ENCODE assay signal across 29 cellular contexts in genomic region chr1:2427976-2428375, GRCh38. TPM values are rescaled to one million over a fixed set of nuclear protein-coding genes. Genes with fewer than 3 reads are reported as not detected.
A peak's percentile ranks its signal among the peaks of the same experiment; 100 is the strongest.
DNase-seq lines count a peak whose midpoint lies in the region; ATAC-seq, FAIRE-seq and TF ChIP-seq lines count a peak whose summit lies in the region.
"Had no signal": no experiment of that assay in that cellular context is flagged by ENCODE, and none has a peak within 500 bp of the region (broad histone marks: within the 10 kb centered on the region; RNA-seq: fewer than 3 reads in every experiment).

No MANE protein-coding gene starts in this region.

- BruUV-seq in HepG2 (replicated peaks; lab: Mats Ljungman, UMichigan): no TSS peak

- H2AFZ ChIP-seq in HepG2 (ENCODE audit: low read length): no peak overlapping the region
- H2AFZ ChIP-seq: PC-9 had no signal

- DNase-seq in RWPE1 (ENCODE audit: low spot score): no peak
- no peak for DNase-seq in epithelial cell of prostate (ENCODE audit: low read depth, low spot score)
- no peak for DNase-seq in HepG2 (ENCODE audit: low spot score)
- no peak for DNase-seq in mesenteric fat pad (ENCODE audit: low spot score)
- DNase-seq in activated T-cell treated with anti-CD3 and anti-CD28 coated beads, Interleukin-2, amount 50 U/mL, for 24 hours: no peak
- no peak for DNase-seq in activated CD4-positive, alpha-beta T cell treated with anti-CD3 and anti-CD28 coated beads, Interleukin-2, amount 10 ng/mL, durations not matched to agents 7 days and 5 days
- DNase-seq: C1 segment of cervical spinal cord; CD4-positive, alpha-beta memory T cell; COR-L47; DMS53; GOT3; HFFc6; Kasumi-1; MV-4-11; NCI-H1105; NCI-H146; NCI-H1930; NCI-H2107; NCI-H446; NCI-H526; NCI-H82; PC-9; SHP77 had no signal

- peaks cover 20% of the 10 kb centered on the region for H3K9me3 ChIP-seq in HepG2 (ENCODE audit: low read length)

- CTCF ChIA-PET in RWPE1 (lab: Yijun Ruan, JAX): interaction anchor here (2.5 kb wide), 1 partner anchor 13 kb away, joined by 10 read pairs; no protein-coding TSS in a partner anchor
- CTCF ChIA-PET in HepG2 (lab: Yijun Ruan, JAX; ENCODE audit: low intra/inter-chr PET ratio, low total read pairs): no interaction called here
- CTCF ChIA-PET in activated CD4-positive, alpha-beta T cell treated with anti-CD3 and anti-CD28 coated beads, Interleukin-2, amount 10 ng/mL, durations not matched to agents 7 days and 5 days (lab: Charles Lee): no interaction called here

- no peaks in the 10 kb centered on the region for H3K4me1 Mint-ChIP-seq in activated T-cell treated with anti-CD3 and anti-CD28 coated beads, Interleukin-2, amount 50 U/mL, for 24 hours (ENCODE audit: low read depth)
- no peaks in the 10 kb centered on the region for H3K4me1 Mint-ChIP-seq in activated CD4-positive, alpha-beta T cell treated with anti-CD3 and anti-CD28 coated beads, Interleukin-2, amount 10 ng/mL, durations not matched to agents 7 days and 5 days
- H3K4me1 Mint-ChIP-seq: CD4-positive, alpha-beta memory T cell had no signal

- FAIRE-seq in HepG2 (lab: Jason Lieb, UNC): no peak
- FAIRE-seq: A204.1, GM18507 had no signal

- no peaks in the 10 kb centered on the region for H3K27me3 Mint-ChIP-seq in activated T-cell treated with anti-CD3 and anti-CD28 coated beads, Interleukin-2, amount 50 U/mL, for 24 hours
- H3K27me3 Mint-ChIP-seq in activated CD4-positive, alpha-beta T cell treated with anti-CD3 and anti-CD28 coated beads, Interleukin-2, amount 10 ng/mL, durations not matched to agents 7 days and 5 days: no peaks in the 10 kb centered on the region
- H3K27me3 Mint-ChIP-seq: CD4-positive, alpha-beta memory T cell had no signal

- TF ChIP-seq CTCF in RWPE1 (conservative IDR thresholded peaks at IDR 0.05; ENCODE audit: low read depth) (no peak), HepG2 (CRISPR knock-in tag; IDR thresholded peaks at IDR 0.05) (no peak)

- POLR2A ChIA-PET in RWPE1 (lab: Yijun Ruan, JAX; ENCODE audit: low non-redundant PET): interaction anchor here (0.5 to 0.9 kb wide), 3 partner anchors 8 to 71 kb away, joined by 3 to 5 read pairs (median 3); no protein-coding TSS in a partner anchor
- POLR2A ChIA-PET in HepG2 (lab: Yijun Ruan, JAX): no interaction called here
- POLR2A ChIA-PET in activated CD4-positive, alpha-beta T cell treated with anti-CD3 and anti-CD28 coated beads, Interleukin-2, amount 10 ng/mL, durations not matched to agents 7 days and 5 days (lab: Charles Lee): no interaction called here

- no peak overlapping the region for H3K4me2 ChIP-seq in HepG2 (ENCODE audit: low read depth, low read length)
- H3K4me2 ChIP-seq: PC-9 had no signal

- no peak for TF ChIP-seq RAD21 in HepG2 (CRISPR knock-in tag; IDR thresholded peaks at IDR 0.05)

- H3K27ac ChIP-seq in RWPE1 (peak overlapping the region; percentile 96), epithelial cell of prostate (peak overlapping the region; percentile 92), HepG2 (ENCODE audit: extremely low read length, insufficient read depth, low read length) (no peak overlapping the region), urinary bladder (ENCODE audit: low read depth) (peak overlapping the region; percentile 61)
- H3K27ac ChIP-seq: PC-9 had no signal

- H3K4me3 ChIP-seq in HepG2 (replicated peaks in 1 of 3; ENCODE audit: insufficient read depth in 1 of 3, low read depth in 2 of 3, low read length in 3 of 3): no peak overlapping the region
- no peak overlapping the region for H3K4me3 ChIP-seq in urinary bladder (ENCODE audit: low read depth, low read length)
- H3K4me3 ChIP-seq: HAP-1, PC-9 had no signal

- H3K4me1 ChIP-seq in HepG2 (ENCODE audit: insufficient read depth, low read length) (no peaks in the 10 kb centered on the region), urinary bladder (ENCODE audit: insufficient read depth) (no peaks in the 10 kb centered on the region)
- H3K4me1 ChIP-seq: HAP-1 had no signal

- ATAC-seq in HepG2: peak; percentile 43

- no peak for TF ChIP-seq POLR2A in HepG2 (IDR thresholded peaks at IDR 0.05; ENCODE audit: insufficient read depth in 1 of 2, low read depth in 2 of 2, low read length in 2 of 2)

- no peaks in the 10 kb centered on the region for H4K20me1 ChIP-seq in HepG2 (ENCODE audit: insufficient read depth, low read length)

- 44% methylated on average over 3 of the region's 10 CpGs for WGBS in HepG2 (ENCODE audit: low lambda C conversion rate)
- 75% methylated on average over 10 of the region's 10 CpGs for WGBS in urinary bladder

- no peak overlapping the region for H3K4me3 Mint-ChIP-seq in activated T-cell treated with anti-CD3 and anti-CD28 coated beads, Interleukin-2, amount 50 U/mL, for 24 hours
- H3K4me3 Mint-ChIP-seq in activated CD4-positive, alpha-beta T cell treated with anti-CD3 and anti-CD28 coated beads, Interleukin-2, amount 10 ng/mL, durations not matched to agents 7 days and 5 days: no peak overlapping the region
- H3K4me3 Mint-ChIP-seq: CD4-positive, alpha-beta memory T cell; HFFc6 had no signal

- TF ChIP-seq EP300 in HepG2 (IDR thresholded peaks at IDR 0.05; ENCODE audit: low read depth in 2 of 2, low read length in 2 of 2): no peak
- TF ChIP-seq EP300 in HepG2 (CRISPR knock-in tag; IDR thresholded peaks at IDR 0.05; ENCODE audit: borderline replicate concordance): no peak

- no peaks in the 10 kb centered on the region for H3K36me3 Mint-ChIP-seq in activated T-cell treated with anti-CD3 and anti-CD28 coated beads, Interleukin-2, amount 50 U/mL, for 24 hours (ENCODE audit: low read depth)
- peaks cover 4% of the 10 kb centered on the region for H3K36me3 Mint-ChIP-seq in activated CD4-positive, alpha-beta T cell treated with anti-CD3 and anti-CD28 coated beads, Interleukin-2, amount 10 ng/mL, durations not matched to agents 7 days and 5 days (ENCODE audit: low read depth)

- H3K79me2 ChIP-seq in HepG2 (ENCODE audit: insufficient read depth, low read length): no peaks in the 10 kb centered on the region

- H3K36me3 ChIP-seq in HepG2 (replicated peaks in 1 of 2; ENCODE audit: control insufficient read depth in 1 of 2, insufficient read depth in 2 of 2, low read length in 2 of 2) (no peaks in the 10 kb centered on the region), urinary bladder (ENCODE audit: insufficient read depth) (no peaks in the 10 kb centered on the region)
- H3K36me3 ChIP-seq: HAP-1 had no signal

- H3K27me3 ChIP-seq in HepG2 (ENCODE audit: control insufficient read depth in 1 of 2, insufficient read depth in 2 of 2, low read length in 2 of 2): peaks cover 7 to 64% of the 10 kb centered on the region in 2 experiments

- peaks cover under 1% of the 10 kb centered on the region for H3K9me3 Mint-ChIP-seq in activated T-cell treated with anti-CD3 and anti-CD28 coated beads, Interleukin-2, amount 50 U/mL, for 24 hours
- H3K9me3 Mint-ChIP-seq in activated CD4-positive, alpha-beta T cell treated with anti-CD3 and anti-CD28 coated beads, Interleukin-2, amount 10 ng/mL, durations not matched to agents 7 days and 5 days: peaks cover 18% of the 10 kb centered on the region

- in situ Hi-C loops in HepG2 (cut with HindIII; ENCODE audit: extremely low pct_ligation_motif_present, low pct_unique_long_range_greater_than_20kb): no loop called here

- intact Hi-C loops in HepG2 (cut with micrococcal nuclease; ENCODE audit: unreplicated experiment): no loop called here

- H3K9ac ChIP-seq in HepG2 (ENCODE audit: insufficient read depth, low read depth, low read length): no peak overlapping the region

- no peak overlapping the region for H3K27ac Mint-ChIP-seq in activated T-cell treated with anti-CD3 and anti-CD28 coated beads, Interleukin-2, amount 50 U/mL, for 24 hours
- no peak overlapping the region for H3K27ac Mint-ChIP-seq in activated CD4-positive, alpha-beta T cell treated with anti-CD3 and anti-CD28 coated beads, Interleukin-2, amount 10 ng/mL, durations not matched to agents 7 days and 5 days
- H3K27ac Mint-ChIP-seq: HFFc6 had no signal

RNA-seq across cellular contexts. Expression of gene PEX10, which starts 15.6 kb away (rescaled TPM):
- total RNA-seq in HepG2 (2016; rRNA removed; fragmentation: Illumina TruSeq; extraction: Trizol) (38.3 and 39.6 TPM in 2 replicates), urinary bladder (13.9 TPM), mesenteric fat pad (23.9 TPM)
- 20.2 and 25.8 TPM in 2 replicates for total RNA-seq in HepG2 (2016; cell fraction: cytosol; rRNA removed; fragmentation: Illumina TruSeq; extraction: Trizol; ENCODE audit: low read depth)
- total RNA-seq in HepG2 (2016; cell fraction: insoluble cytoplasmic fraction; rRNA removed; fragmentation: Illumina TruSeq; extraction: Trizol): 37.8 and 38.9 TPM in 2 replicates
- total RNA-seq in HepG2 (2016; cell fraction: membrane; rRNA removed; fragmentation: Illumina TruSeq; extraction: Trizol): 53.4 and 59.7 TPM in 2 replicates
- 27.1 and 27.5 TPM in 2 replicates for total RNA-seq in HepG2 (2016; cell fraction: nucleus; rRNA removed; fragmentation: Illumina TruSeq; extraction: Trizol)
- polyA plus RNA-seq in HepG2 (2011; rRNA removed) (16.1 and 21.0 TPM in 2 replicates), urinary bladder (22.9 TPM)
- 16.3 and 20.9 TPM in 2 replicates for polyA plus RNA-seq in HepG2 (2011; cell fraction: cytosol; rRNA removed)
- polyA plus RNA-seq in HepG2 (2011; cell fraction: nucleus; rRNA removed): 49.0 and 57.5 TPM in 2 replicates
- 13.3 and 14.5 TPM in 2 replicates for polyA plus RNA-seq in HepG2 (2012)
- 27.1 and 37.0 TPM in 2 replicates for polyA plus RNA-seq in HepG2 (2016; cell fraction: cytosol; fragmentation: Illumina TruSeq; extraction: Trizol; ENCODE audit: low read depth)
- polyA plus RNA-seq in HepG2 (2016; cell fraction: insoluble cytoplasmic fraction; fragmentation: Illumina TruSeq; extraction: Trizol; ENCODE audit: low read depth): 36.5 and 40.8 TPM in 2 replicates
- polyA plus RNA-seq in HepG2 (2016; cell fraction: membrane; fragmentation: Illumina TruSeq; extraction: Trizol; ENCODE audit: low read depth): 47.4 and 49.9 TPM in 2 replicates
- polyA plus RNA-seq in HepG2 (2016; cell fraction: nucleus; fragmentation: Illumina TruSeq; extraction: Trizol; ENCODE audit: insufficient read depth, low read depth): 44.7 and 46.3 TPM in 2 replicates
- 15.3 and 46.5 TPM in 2 replicates for polyA minus RNA-seq in HepG2 (2011; rRNA and poly(A)+ RNA removed; ENCODE audit: low replicate concordance)
- polyA minus RNA-seq in HepG2 (2011; cell fraction: cytosol; rRNA and poly(A)+ RNA removed): 9.7 and 12.0 TPM in 2 replicates
- polyA minus RNA-seq in HepG2 (2011; cell fraction: nucleus; rRNA and poly(A)+ RNA removed): 18.4 and 20.1 TPM in 2 replicates
- 10 to 100 TPM in 1 of 2 experiments, 1 to 10 TPM in 1; 9.2 to 10.3 TPM for total RNA-seq in activated CD4-positive, alpha-beta T cell treated with anti-CD3 and anti-CD28 coated beads, Interleukin-2, amount 10 ng/mL, durations not matched to agents 7 days and 5 days

RNA-seq across cellular contexts. Expression of gene RER1, which starts 36.3 kb away (rescaled TPM):
- total RNA-seq in HepG2 (2016; rRNA removed; fragmentation: Illumina TruSeq; extraction: Trizol) (83.9 and 128 TPM in 2 replicates), urinary bladder (48.1 TPM), mesenteric fat pad (157 TPM)
- 51.3 and 72.8 TPM in 2 replicates for total RNA-seq in HepG2 (2016; cell fraction: cytosol; rRNA removed; fragmentation: Illumina TruSeq; extraction: Trizol; ENCODE audit: low read depth)
- 89.5 and 137 TPM in 2 replicates for total RNA-seq in HepG2 (2016; cell fraction: insoluble cytoplasmic fraction; rRNA removed; fragmentation: Illumina TruSeq; extraction: Trizol)
- total RNA-seq in HepG2 (2016; cell fraction: membrane; rRNA removed; fragmentation: Illumina TruSeq; extraction: Trizol): 77.4 and 86.1 TPM in 2 replicates
- total RNA-seq in HepG2 (2016; cell fraction: nucleus; rRNA removed; fragmentation: Illumina TruSeq; extraction: Trizol): 76.0 and 95.5 TPM in 2 replicates
- polyA plus RNA-seq in HepG2 (2011; rRNA removed) (135 and 164 TPM in 2 replicates), urinary bladder (79.0 TPM)
- polyA plus RNA-seq in HepG2 (2011; cell fraction: cytosol; rRNA removed): 82.7 and 131 TPM in 2 replicates
- polyA plus RNA-seq in HepG2 (2011; cell fraction: nucleus; rRNA removed): 155 and 197 TPM in 2 replicates
- 64.5 and 73.8 TPM in 2 replicates for polyA plus RNA-seq in HepG2 (2012)
- 84.3 and 98.6 TPM in 2 replicates for polyA plus RNA-seq in HepG2 (2016; cell fraction: cytosol; fragmentation: Illumina TruSeq; extraction: Trizol; ENCODE audit: low read depth)
- polyA plus RNA-seq in HepG2 (2016; cell fraction: insoluble cytoplasmic fraction; fragmentation: Illumina TruSeq; extraction: Trizol; ENCODE audit: low read depth): 87.8 and 97.0 TPM in 2 replicates
- polyA plus RNA-seq in HepG2 (2016; cell fraction: membrane; fragmentation: Illumina TruSeq; extraction: Trizol; ENCODE audit: low read depth): 69.1 and 85.3 TPM in 2 replicates
- polyA plus RNA-seq in HepG2 (2016; cell fraction: nucleus; fragmentation: Illumina TruSeq; extraction: Trizol; ENCODE audit: insufficient read depth, low read depth): 191 and 194 TPM in 2 replicates
- polyA minus RNA-seq in HepG2 (2011; rRNA and poly(A)+ RNA removed; ENCODE audit: low replicate concordance): 95.9 and 234 TPM in 2 replicates
- 32.9 and 45.5 TPM in 2 replicates for polyA minus RNA-seq in HepG2 (2011; cell fraction: cytosol; rRNA and poly(A)+ RNA removed)
- polyA minus RNA-seq in HepG2 (2011; cell fraction: nucleus; rRNA and poly(A)+ RNA removed): 23.3 and 29.3 TPM in 2 replicates
- 100 to 1,000 TPM; 156 to 159 TPM for total RNA-seq in activated CD4-positive, alpha-beta T cell treated with anti-CD3 and anti-CD28 coated beads, Interleukin-2, amount 10 ng/mL, durations not matched to agents 7 days and 5 days

RNA-seq across cellular contexts. Expression of gene MORN1, which starts 36.6 kb away (rescaled TPM):
- total RNA-seq in HepG2 (2016; rRNA removed; fragmentation: Illumina TruSeq; extraction: Trizol): 3.9 and 6.5 TPM in 2 replicates
- total RNA-seq in HepG2 (2016; cell fraction: cytosol; rRNA removed; fragmentation: Illumina TruSeq; extraction: Trizol; ENCODE audit: low read depth): 1.5 and 2.2 TPM in 2 replicates
- 3.5 and 5.4 TPM in 2 replicates for total RNA-seq in HepG2 (2016; cell fraction: insoluble cytoplasmic fraction; rRNA removed; fragmentation: Illumina TruSeq; extraction: Trizol)
- total RNA-seq in HepG2 (2016; cell fraction: membrane; rRNA removed; fragmentation: Illumina TruSeq; extraction: Trizol): 1.7 and 1.8 TPM in 2 replicates
- 6.4 and 6.8 TPM in 2 replicates for total RNA-seq in HepG2 (2016; cell fraction: nucleus; rRNA removed; fragmentation: Illumina TruSeq; extraction: Trizol)
- polyA plus RNA-seq in HepG2 (2011; rRNA removed): 2.6 and 3.1 TPM in 2 replicates
- 2.5 and 3.1 TPM in 2 replicates for polyA plus RNA-seq in HepG2 (2011; cell fraction: cytosol; rRNA removed)
- 7.8 and 8.8 TPM in 2 replicates for polyA plus RNA-seq in HepG2 (2011; cell fraction: nucleus; rRNA removed)
- polyA plus RNA-seq in HepG2 (2012): 1.3 and 1.7 TPM in 2 replicates
- 0.84 and 1.9 TPM in 2 replicates for polyA plus RNA-seq in HepG2 (2016; cell fraction: cytosol; fragmentation: Illumina TruSeq; extraction: Trizol; ENCODE audit: low read depth)
- 2.3 and 3.3 TPM in 2 replicates for polyA plus RNA-seq in HepG2 (2016; cell fraction: insoluble cytoplasmic fraction; fragmentation: Illumina TruSeq; extraction: Trizol; ENCODE audit: low read depth)
- polyA plus RNA-seq in HepG2 (2016; cell fraction: membrane; fragmentation: Illumina TruSeq; extraction: Trizol; ENCODE audit: low read depth): 0.73 and 1.3 TPM in 2 replicates
- 8.2 and 9.2 TPM in 2 replicates for polyA plus RNA-seq in HepG2 (2016; cell fraction: nucleus; fragmentation: Illumina TruSeq; extraction: Trizol; ENCODE audit: insufficient read depth, low read depth)
- polyA minus RNA-seq in HepG2 (2011; rRNA and poly(A)+ RNA removed; ENCODE audit: low replicate concordance): 6.7 and 28.4 TPM in 2 replicates
- 1.3 and 3.0 TPM in 2 replicates for polyA minus RNA-seq in HepG2 (2011; cell fraction: cytosol; rRNA and poly(A)+ RNA removed)
- 7.5 and 8.9 TPM in 2 replicates for polyA minus RNA-seq in HepG2 (2011; cell fraction: nucleus; rRNA and poly(A)+ RNA removed)
- total RNA-seq in urinary bladder: 11.1 TPM
- 4.7 TPM for polyA plus RNA-seq in urinary bladder
- total RNA-seq in mesenteric fat pad: 4.4 TPM
- total RNA-seq in activated CD4-positive, alpha-beta T cell treated with anti-CD3 and anti-CD28 coated beads, Interleukin-2, amount 10 ng/mL, durations not matched to agents 7 days and 5 days: 1 to 10 TPM; 6.7 to 8.1 TPM

RNA-seq across cellular contexts. Expression of gene PLCH2, which starts 48.1 kb away (rescaled TPM):
- total RNA-seq in HepG2 (2016; rRNA removed; fragmentation: Illumina TruSeq; extraction: Trizol): 0.14 and 0.15 TPM in 2 replicates
- under 0.01 TPM in 1 of 2 replicates, not detected in the other for total RNA-seq in HepG2 (2016; cell fraction: cytosol; rRNA removed; fragmentation: Illumina TruSeq; extraction: Trizol; ENCODE audit: low read depth)
- total RNA-seq in HepG2 (2016; cell fraction: insoluble cytoplasmic fraction; rRNA removed; fragmentation: Illumina TruSeq; extraction: Trizol): 0.12 and 0.22 TPM in 2 replicates
- total RNA-seq in HepG2 (2016; cell fraction: membrane; rRNA removed; fragmentation: Illumina TruSeq; extraction: Trizol): 0.06 and 0.10 TPM in 2 replicates
- total RNA-seq in HepG2 (2016; cell fraction: nucleus; rRNA removed; fragmentation: Illumina TruSeq; extraction: Trizol): 0.19 and 0.22 TPM in 2 replicates
- polyA plus RNA-seq in HepG2 (2011; rRNA removed): 0.67 and 1.3 TPM in 2 replicates
- 0.32 and 0.78 TPM in 2 replicates for polyA plus RNA-seq in HepG2 (2011; cell fraction: cytosol; rRNA removed)
- polyA plus RNA-seq in HepG2 (2011; cell fraction: nucleus; rRNA removed): 6.0 and 6.1 TPM in 2 replicates
- 0.11 and 0.15 TPM in 2 replicates for polyA plus RNA-seq in HepG2 (2012)
- polyA plus RNA-seq in HepG2 (2016; cell fraction: cytosol; fragmentation: Illumina TruSeq; extraction: Trizol; ENCODE audit: low read depth): 0.05 TPM in 1 of 2 replicates, not detected in the other
- 0.10 and 0.20 TPM in 2 replicates for polyA plus RNA-seq in HepG2 (2016; cell fraction: insoluble cytoplasmic fraction; fragmentation: Illumina TruSeq; extraction: Trizol; ENCODE audit: low read depth)
- polyA plus RNA-seq in HepG2 (2016; cell fraction: membrane; fragmentation: Illumina TruSeq; extraction: Trizol; ENCODE audit: low read depth): 0.07 TPM in 1 of 2 replicates, not detected in the other
- 0.37 and 0.83 TPM in 2 replicates for polyA plus RNA-seq in HepG2 (2016; cell fraction: nucleus; fragmentation: Illumina TruSeq; extraction: Trizol; ENCODE audit: insufficient read depth, low read depth)
- polyA minus RNA-seq in HepG2 (2011; rRNA and poly(A)+ RNA removed; ENCODE audit: low replicate concordance): 1.2 TPM in 1 of 2 replicates, not detected in the other
- 0.20 TPM in 1 of 2 replicates, not detected in the other for polyA minus RNA-seq in HepG2 (2011; cell fraction: cytosol; rRNA and poly(A)+ RNA removed)
- 0.90 and 1.2 TPM in 2 replicates for polyA minus RNA-seq in HepG2 (2011; cell fraction: nucleus; rRNA and poly(A)+ RNA removed)
- 7.0 TPM for total RNA-seq in urinary bladder
- 13.4 TPM for polyA plus RNA-seq in urinary bladder
- 0.55 TPM for total RNA-seq in mesenteric fat pad
- 10 to 100 TPM; 16.7 to 21.1 TPM for total RNA-seq in activated CD4-positive, alpha-beta T cell treated with anti-CD3 and anti-CD28 coated beads, Interleukin-2, amount 10 ng/mL, durations not matched to agents 7 days and 5 days
- total RNA-seq: Daoy, M059J had no signal
